Comparison of ENCODE assay signal across 1 cellular context in the genomic region with DNA sequence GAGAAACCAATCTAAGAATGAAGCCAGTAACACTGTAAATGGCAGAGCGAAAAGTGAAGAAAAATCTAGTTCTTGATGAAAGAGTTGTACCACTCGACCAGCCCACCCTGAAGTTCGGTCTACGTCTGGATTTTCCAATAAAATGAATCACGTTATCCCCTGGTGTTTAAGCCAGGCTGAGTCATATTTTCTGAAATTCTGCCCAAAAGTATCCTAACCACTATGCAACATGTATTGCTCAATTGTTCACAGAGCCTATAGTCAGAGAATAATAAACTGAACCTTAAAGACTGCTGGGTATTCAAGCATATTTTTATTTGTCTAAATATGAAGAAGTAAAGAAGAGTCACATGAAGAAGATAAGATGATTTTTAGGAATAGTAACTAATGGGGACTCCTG.
A peak's percentile ranks its signal among the peaks of the same experiment; 100 is the strongest.
TF ChIP-seq lines count a peak whose summit lies in the region.

No MANE protein-coding gene starts in this region.

TF ChIP-seq in SK-N-SH, 30 proteins besides CTCF, POLR2A, EP300 and RAD21 (continued from another document):
- TF ChIP-seq, protein P1, sequence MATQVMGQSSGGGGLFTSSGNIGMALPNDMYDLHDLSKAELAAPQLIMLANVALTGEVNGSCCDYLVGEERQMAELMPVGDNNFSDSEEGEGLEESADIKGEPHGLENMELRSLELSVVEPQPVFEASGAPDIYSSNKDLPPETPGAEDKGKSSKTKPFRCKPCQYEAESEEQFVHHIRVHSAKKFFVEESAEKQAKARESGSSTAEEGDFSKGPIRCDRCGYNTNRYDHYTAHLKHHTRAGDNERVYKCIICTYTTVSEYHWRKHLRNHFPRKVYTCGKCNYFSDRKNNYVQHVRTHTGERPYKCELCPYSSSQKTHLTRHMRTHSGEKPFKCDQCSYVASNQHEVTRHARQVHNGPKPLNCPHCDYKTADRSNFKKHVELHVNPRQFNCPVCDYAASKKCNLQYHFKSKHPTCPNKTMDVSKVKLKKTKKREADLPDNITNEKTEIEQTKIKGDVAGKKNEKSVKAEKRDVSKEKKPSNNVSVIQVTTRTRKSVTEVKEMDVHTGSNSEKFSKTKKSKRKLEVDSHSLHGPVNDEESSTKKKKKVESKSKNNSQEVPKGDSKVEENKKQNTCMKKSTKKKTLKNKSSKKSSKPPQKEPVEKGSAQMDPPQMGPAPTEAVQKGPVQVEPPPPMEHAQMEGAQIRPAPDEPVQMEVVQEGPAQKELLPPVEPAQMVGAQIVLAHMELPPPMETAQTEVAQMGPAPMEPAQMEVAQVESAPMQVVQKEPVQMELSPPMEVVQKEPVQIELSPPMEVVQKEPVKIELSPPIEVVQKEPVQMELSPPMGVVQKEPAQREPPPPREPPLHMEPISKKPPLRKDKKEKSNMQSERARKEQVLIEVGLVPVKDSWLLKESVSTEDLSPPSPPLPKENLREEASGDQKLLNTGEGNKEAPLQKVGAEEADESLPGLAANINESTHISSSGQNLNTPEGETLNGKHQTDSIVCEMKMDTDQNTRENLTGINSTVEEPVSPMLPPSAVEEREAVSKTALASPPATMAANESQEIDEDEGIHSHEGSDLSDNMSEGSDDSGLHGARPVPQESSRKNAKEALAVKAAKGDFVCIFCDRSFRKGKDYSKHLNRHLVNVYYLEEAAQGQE (IDR thresholded peaks at IDR 0.05; ENCODE audit: low read depth, low read length) = no peak
- TF ChIP-seq NFIC (IDR thresholded peaks at IDR 0.05; ENCODE audit: borderline replicate concordance) (0 out of 2 replicates have a peak, but pooled peaks have one; percentile 19), FOSL2 (IDR thresholded peaks at IDR 0.05; ENCODE audit: borderline replicate concordance, low read depth) (peak; percentile 29; the same call in 1 of the 2 replicates)
